ENCODE assay signal across 11 cellular contexts in the genomic region with DNA sequence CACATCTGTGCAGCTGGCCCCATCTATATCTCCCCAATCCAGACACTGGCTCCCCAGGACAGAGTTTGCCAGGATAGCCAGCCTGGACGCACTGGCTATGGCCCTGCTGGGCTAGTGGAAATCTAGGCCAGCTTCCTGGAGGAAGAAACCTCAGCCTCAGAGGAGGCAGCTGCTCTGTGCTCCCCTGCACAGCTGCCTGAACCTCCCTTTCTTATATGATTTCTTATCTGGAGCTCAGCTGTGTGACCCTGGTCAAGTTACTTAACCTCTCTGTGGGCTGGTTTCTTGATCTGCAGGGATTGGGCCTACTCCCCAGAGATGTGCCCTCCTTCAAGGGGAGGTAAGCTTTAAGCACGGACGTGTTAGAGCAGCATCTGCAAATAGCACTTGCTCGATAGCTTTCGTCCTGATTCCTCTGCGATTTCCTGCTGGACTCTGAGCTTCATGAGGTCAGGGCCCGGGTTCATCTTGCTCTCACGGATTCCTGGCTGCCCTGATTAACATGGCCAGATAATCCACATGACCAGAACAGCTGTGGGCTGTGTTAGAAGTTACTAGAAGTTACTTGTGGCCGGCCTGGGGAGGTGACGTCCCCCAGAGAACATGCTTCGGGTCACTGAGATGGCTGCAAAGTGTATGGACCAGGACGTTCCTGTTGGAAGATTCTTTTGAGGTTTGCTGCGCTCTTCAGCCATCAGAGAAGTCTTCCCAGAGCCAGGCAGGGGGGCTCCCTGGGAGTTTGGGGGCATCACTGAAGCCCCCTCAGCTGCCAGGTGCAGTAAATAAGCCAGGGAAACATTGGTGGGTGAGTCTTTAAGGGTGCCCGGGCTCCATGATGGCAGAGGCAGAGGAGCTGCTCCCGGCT. TPM values are rescaled to one million over a fixed set of nuclear protein-coding genes. Genes with fewer than 3 reads are reported as not detected.
DNase-seq lines count a peak whose midpoint lies in the region; ATAC-seq and TF ChIP-seq lines count a peak whose summit lies in the region.
"Had no signal": no experiment of that assay in that cellular context is flagged by ENCODE, and none has a peak within 500 bp of the region (broad histone marks: within the 10 kb centered on the region; RNA-seq: fewer than 3 reads in every experiment).

No MANE protein-coding gene starts in this region.

- H3K27ac ChIP-seq in HEK293 (ENCODE audit: extremely low read depth, low read depth, low read length) (no peak overlapping the region), cingulate gyrus (ENCODE audit: low read depth, low read length) (peak overlapping the region; percentile 57), lower lobe of right lung (peak overlapping the region; percentile 82)

- H3K4me3 ChIP-seq in HEK293 (ENCODE audit: low read depth, low read length) (no peak overlapping the region), lower lobe of right lung (no peak overlapping the region)

- H3K27ac Mint-ChIP-seq in stimulated activated effector memory CD8-positive, alpha-beta T cell treated with anti-CD3 and anti-CD28 coated beads, Interleukin-12 subunit alpha, Interleukin-12 subunit beta, amount 100 ng/mL, for 72 hours: peak overlapping the region; percentile 89

- no peaks in the 10 kb centered on the region for H3K9me3 Mint-ChIP-seq in stimulated activated effector memory CD8-positive, alpha-beta T cell treated with anti-CD3 and anti-CD28 coated beads, Interleukin-12 subunit alpha, Interleukin-12 subunit beta, amount 100 ng/mL, for 72 hours

- POLR2A ChIA-PET in HEK293 (lab: Yijun Ruan, JAX): interaction anchor here (1.2 to 1.7 kb wide), 2 partner anchors 428 to 463 kb away, joined by 4 to 5 read pairs; a partner anchor contains a TSS

- intact Hi-C loops in lower lobe of right lung (cut with DNase I): no loop called here

- H3K9me3 ChIP-seq in HEK293 (ENCODE audit: control insufficient read depth, insufficient read depth, low read depth, low read length) (no peaks in the 10 kb centered on the region), lower lobe of right lung (no peaks in the 10 kb centered on the region)

- peaks cover 72% of the 10 kb centered on the region for H3K4me1 Mint-ChIP-seq in stimulated activated effector memory CD8-positive, alpha-beta T cell treated with anti-CD3 and anti-CD28 coated beads, Interleukin-12 subunit alpha, Interleukin-12 subunit beta, amount 100 ng/mL, for 72 hours

- H3K36me3 ChIP-seq in HEK293 (ENCODE audit: control insufficient read depth in 2 of 2, insufficient read depth in 1 of 2, low read length in 2 of 2) (no peaks in the 10 kb centered on the region), lower lobe of right lung (no peaks in the 10 kb centered on the region)

- peak overlapping the region; percentile 22 for H3K4me3 Mint-ChIP-seq in stimulated activated effector memory CD8-positive, alpha-beta T cell treated with anti-CD3 and anti-CD28 coated beads, Interleukin-12 subunit alpha, Interleukin-12 subunit beta, amount 100 ng/mL, for 72 hours
- H3K4me3 Mint-ChIP-seq: activated CD8-positive, alpha-beta memory T cell treated with anti-CD3 and anti-CD28 coated beads, Interleukin-2, amount 10 ng/mL, durations not matched to agents 7 days and 5 days had no signal

- no peak for ATAC-seq in lower lobe of right lung
- no peak for ATAC-seq in stimulated activated effector memory CD8-positive, alpha-beta T cell treated with anti-CD3 and anti-CD28 coated beads, Interleukin-12 subunit alpha, Interleukin-12 subunit beta, amount 100 ng/mL, for 72 hours
- no peak for ATAC-seq in GM19395 (IDR thresholded peaks at IDR 0.05; ENCODE audit: unreplicated experiment)
- ATAC-seq in HG03469 (IDR thresholded peaks at IDR 0.05; ENCODE audit: unreplicated experiment): no peak

- H3K4me1 ChIP-seq in HEK293 (ENCODE audit: control insufficient read depth, insufficient read depth, low read length) (no peaks in the 10 kb centered on the region; the same call in 1 of the 2 replicates), lower lobe of right lung (peaks cover 34% of the 10 kb centered on the region)

- peaks cover 10% of the 10 kb centered on the region for H3K36me3 Mint-ChIP-seq in stimulated activated effector memory CD8-positive, alpha-beta T cell treated with anti-CD3 and anti-CD28 coated beads, Interleukin-12 subunit alpha, Interleukin-12 subunit beta, amount 100 ng/mL, for 72 hours
- H3K36me3 Mint-ChIP-seq: activated CD8-positive, alpha-beta memory T cell treated with anti-CD3 and anti-CD28 coated beads, Interleukin-2, amount 10 ng/mL, durations not matched to agents 7 days and 5 days had no signal

- CTCF ChIA-PET in HEK293 (lab: Yijun Ruan, JAX): interaction anchor here (0.6 to 3.8 kb wide), 12 partner anchors 10 to 475 kb away, joined by 3 to 22 read pairs (median 4); a partner anchor contains a TSS

- no peaks in the 10 kb centered on the region for H3K27me3 ChIP-seq in lower lobe of right lung (ENCODE audit: low read depth)

- no peak for DNase-seq in lower lobe of right lung
- DNase-seq in stimulated activated effector memory CD8-positive, alpha-beta T cell treated with anti-CD3 and anti-CD28 coated beads, Interleukin-12 subunit alpha, Interleukin-12 subunit beta, amount 100 ng/mL, for 72 hours (ENCODE audit: low spot score in 2 of 2): no peak
- no peak for DNase-seq in NCI-H1436 treated with DMSO at 0.1 percent for 48 hours (lab: John Stamatoyannopoulos, UW)
- no peak for DNase-seq in AML-193 (lab: John Stamatoyannopoulos, UW)

- TF ChIP-seq CTCF in HEK293 (tag by site-specific recombination; IDR thresholded peaks at IDR 0.05) (no peak), lower lobe of right lung (IDR thresholded peaks at IDR 0.05) (no peak)

TF ChIP-seq in HEK293, 187 proteins besides CTCF, POLR2A, EP300 and RAD21:
- TF ChIP-seq ZNF768 (tag by site-specific recombination; IDR thresholded peaks at IDR 0.05): peak; percentile 87
- no peak for TF ChIP-seq ZNF549 (tag by site-specific recombination; IDR thresholded peaks at IDR 0.05)

RNA-seq across cellular contexts. Expression of a gene that starts 14.5 kb away (rescaled TPM):
- total RNA-seq in lower lobe of right lung: not detected
- total RNA-seq: activated CD8-positive, alpha-beta memory T cell treated with anti-CD3 and anti-CD28 coated beads, Interleukin-2, amount 10 ng/mL, durations not matched to agents 7 days and 5 days; cerebellum; SK-MEL-5 had no signal

RNA-seq across cellular contexts. Expression of a gene that starts 19.6 kb away (rescaled TPM):
- total RNA-seq in lower lobe of right lung: 25.1 TPM

RNA-seq across cellular contexts. Expression of a gene that starts 35.6 kb away (rescaled TPM):
- total RNA-seq in lower lobe of right lung: 14.6 TPM

RNA-seq across cellular contexts. Expression of a gene that starts 59.1 kb away (rescaled TPM):
- total RNA-seq in lower lobe of right lung: 2.5 TPM
- total RNA-seq: cerebellum had no signal
